ENCODE assay signal across 23 cellular contexts in the genomic region with DNA sequence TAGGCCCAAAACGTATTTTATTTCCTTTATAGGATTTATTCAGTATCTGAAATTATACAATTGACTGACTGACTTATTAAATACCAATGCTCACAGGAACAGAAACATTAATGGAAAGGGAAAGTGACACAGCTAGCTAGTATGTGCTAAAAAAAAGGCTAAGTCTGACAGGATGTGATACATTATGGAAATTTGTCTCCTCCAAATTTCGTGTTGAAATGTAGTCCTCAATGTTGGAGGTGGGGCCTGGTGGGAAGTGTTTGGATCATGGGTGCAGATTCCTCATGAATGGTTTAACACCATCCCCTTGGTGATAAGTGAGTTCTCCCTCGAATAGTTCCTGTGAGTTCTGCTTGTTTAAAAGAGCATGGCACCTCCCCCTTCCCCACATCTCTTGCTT.
DNase-seq lines count a peak whose midpoint lies in the region; TF ChIP-seq lines count a peak whose summit lies in the region.
"Had no signal": no experiment of that assay in that cellular context is flagged by ENCODE, and none has a peak within 500 bp of the region (broad histone marks: within the 10 kb centered on the region; RNA-seq: fewer than 3 reads in every experiment).

No MANE protein-coding gene starts in this region.

- H3K27ac Mint-ChIP-seq in progenitor cell of endocrine pancreas: no peak overlapping the region
- H3K27ac Mint-ChIP-seq: CD4-positive, alpha-beta memory T cell; endodermal cell; nephron progenitor cell had no signal

- H3K4me3 Mint-ChIP-seq in progenitor cell of endocrine pancreas (ENCODE audit: low read depth): no peak overlapping the region
- H3K4me3 Mint-ChIP-seq: CD4-positive, alpha-beta memory T cell; endodermal cell; nephron progenitor cell had no signal

- H3K4me3 ChIP-seq in adipocyte (ENCODE audit: low read length) (peak overlapping the region; percentile 37), fibroblast of pulmonary artery (replicated peaks; ENCODE audit: low read depth, low read length) (no peak overlapping the region), skeletal muscle satellite cell (ENCODE audit: low read length) (peak overlapping the region; percentile 8)
- H3K4me3 ChIP-seq: gastroesophageal sphincter, prostate gland had no signal

- no peaks in the 10 kb centered on the region for H3K27me3 Mint-ChIP-seq in progenitor cell of endocrine pancreas
- H3K27me3 Mint-ChIP-seq: CD4-positive, alpha-beta memory T cell had no signal

- peak overlapping the region; percentile 23 for H3K4me2 ChIP-seq in skeletal muscle satellite cell (ENCODE audit: low read length)

- no peaks in the 10 kb centered on the region for H3K36me3 Mint-ChIP-seq in progenitor cell of endocrine pancreas (ENCODE audit: insufficient read depth)
- H3K36me3 Mint-ChIP-seq: CD4-positive, alpha-beta memory T cell had no signal

- peak; percentile 82 for DNase-seq in HCEC 1CT
- no peak for DNase-seq in adipocyte (ENCODE audit: low read depth)
- DNase-seq in fibroblast of pulmonary artery (ENCODE audit: low read depth): peak; percentile 82
- no peak for DNase-seq in NCI-H2081 treated with DMSO at 0.1 percent for 48 hours (lab: John Stamatoyannopoulos, UW)
- no peak for DNase-seq in NCI-H526 treated with DMSO at 0.1 percent for 48 hours (lab: John Stamatoyannopoulos, UW)
- DNase-seq in ACHN: no peak
- DNase-seq in progenitor cell of endocrine pancreas (ENCODE audit: low spot score, unreplicated experiment): no peak
- DNase-seq: activated CD4-positive, alpha-beta T cell treated with anti-CD3 and anti-CD28 coated beads, Interleukin-2, amount 50 U/mL, for 4 hours; activated T-cell treated with anti-CD3 and anti-CD28 coated beads for 4 hours; amygdala; CD4-positive, alpha-beta memory T cell; DMS53; endodermal cell; midbrain; MV-4-11; NCI-H2029; NCI-H510A treated with DMSO at 0.1 percent for 48 hours; nephron progenitor cell; stimulated activated CD4-positive, alpha-beta T cell treated with anti-CD3 and anti-CD28 coated beads, Interleukin-4, amount 100 ng/mL, for 4 hours; substantia nigra had no signal

- H3K27me3 ChIP-seq in adipocyte (replicated peaks; ENCODE audit: control insufficient read depth, insufficient read depth, low read length) (no peaks in the 10 kb centered on the region), skeletal muscle satellite cell (ENCODE audit: control insufficient read depth, insufficient read depth, low read length) (no peaks in the 10 kb centered on the region)
- H3K27me3 ChIP-seq: gastroesophageal sphincter had no signal

- TF ChIP-seq CTCF in fibroblast of pulmonary artery (IDR thresholded peaks at IDR 0.05; ENCODE audit: low read length, missing control alignments) (no peak), progenitor cell of endocrine pancreas (IDR thresholded peaks at IDR 0.05; ENCODE audit: unreplicated experiment) (no peak)

- H3K4me1 ChIP-seq in adipocyte (ENCODE audit: control insufficient read depth, insufficient read depth, low read length) (peaks cover 46% of the 10 kb centered on the region), skeletal muscle satellite cell (ENCODE audit: control insufficient read depth, insufficient read depth, low read length) (peaks cover 58% of the 10 kb centered on the region)
- H3K4me1 ChIP-seq: prostate gland had no signal

- in situ Hi-C loops in ACHN (cut with HindIII; ENCODE audit: low pct_ligation_motif_present, low pct_unique_long_range_greater_than_20kb, low sequenced_read_pairs): no loop called here

- H3K9ac ChIP-seq in adipocyte (ENCODE audit: low read length): peak overlapping the region; percentile 52
- peak overlapping the region; percentile 65 for H3K9ac ChIP-seq in skeletal muscle satellite cell (ENCODE audit: low read depth, low read length)

- H3K9me3 Mint-ChIP-seq in progenitor cell of endocrine pancreas (ENCODE audit: low read depth): no peaks in the 10 kb centered on the region
- H3K9me3 Mint-ChIP-seq: CD4-positive, alpha-beta memory T cell; endodermal cell; nephron progenitor cell had no signal

- H3K36me3 ChIP-seq in adipocyte (ENCODE audit: control insufficient read depth, insufficient read depth, low read length, severe bottlenecking) (no peaks in the 10 kb centered on the region), skeletal muscle satellite cell (ENCODE audit: insufficient read depth, low read length) (no peaks in the 10 kb centered on the region)
- H3K36me3 ChIP-seq: gastroesophageal sphincter, prostate gland had no signal

- no peaks in the 10 kb centered on the region for H3K4me1 Mint-ChIP-seq in progenitor cell of endocrine pancreas (ENCODE audit: low read depth)
- H3K4me1 Mint-ChIP-seq: endodermal cell, nephron progenitor cell had no signal

- H3K9me3 ChIP-seq in adipocyte (ENCODE audit: control insufficient read depth, low read length) (no peaks in the 10 kb centered on the region), skeletal muscle satellite cell (replicated peaks; ENCODE audit: low read length) (no peaks in the 10 kb centered on the region)
- H3K9me3 ChIP-seq: gastroesophageal sphincter, prostate gland had no signal

Comparison
In these comparisons a context has a peak if more than half of its experiments do, and no peak if none do; other contexts are left out.
1. DNase-seq: peak in HCEC 1CT (single experiment) and fibroblast of pulmonary artery (single experiment); none in adipocyte (single experiment), NCI-H2081 treated with DMSO at 0.1 percent for 48 hours (single experiment), NCI-H526 treated with DMSO at 0.1 percent for 48 hours (single experiment), ACHN (single experiment) and progenitor cell of endocrine pancreas (single experiment).